Comparison of ENCODE assay signal across 22 cellular contexts in the genomic region with DNA sequence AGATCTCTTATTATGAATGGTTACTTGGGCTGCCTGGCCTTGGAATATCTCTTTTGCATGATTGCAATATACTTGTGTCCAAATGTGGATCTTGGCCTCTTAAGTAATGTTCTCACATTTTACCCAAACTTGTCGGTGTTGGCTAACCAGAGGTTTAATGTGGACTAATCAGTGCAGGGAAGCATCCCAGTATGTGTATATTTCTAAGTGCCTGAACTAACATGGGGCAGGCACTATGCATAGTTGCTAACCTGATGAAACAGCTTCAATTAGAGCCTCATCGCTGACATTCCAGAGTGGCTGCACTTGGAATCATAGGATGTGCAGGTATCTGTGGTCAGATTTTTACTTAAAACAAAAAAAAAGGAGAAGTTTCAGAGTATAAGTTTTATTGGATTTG.
DNase-seq lines count a peak whose midpoint lies in the region; ATAC-seq and TF ChIP-seq lines count a peak whose summit lies in the region.
"Had no signal": no experiment of that assay in that cellular context is flagged by ENCODE, and none has a peak within 500 bp of the region (broad histone marks: within the 10 kb centered on the region; RNA-seq: fewer than 3 reads in every experiment).

No MANE protein-coding gene starts in this region.

- peak overlapping the region; percentile 1 for H4K5ac ChIP-seq in IMR-90 (ENCODE audit: low read depth, low read length)

- H3K23ac ChIP-seq in IMR-90 (ENCODE audit: low read depth, low read length) (peak overlapping the region; percentile 97; the same call in 1 of the 2 replicates), mesenchymal stem cell (ENCODE audit: low read length in 2 of 2) (no peak overlapping the region)

- peak; percentile 15 for DNase-seq in AG20443 (ENCODE audit: low spot score)
- DNase-seq in IMR-90 = peak; percentile 48
- no peak for DNase-seq in brain microvascular endothelial cell
- no peak for DNase-seq in mesenchymal stem cell
- no peak for DNase-seq in NCI-H446 (lab: John Stamatoyannopoulos, UW)
- no peak for DNase-seq in GM10248 (ENCODE audit: extremely low spot score)
- no peak for DNase-seq in retina
- DNase-seq: activated B cell treated with CpG ODN at 0.5 μM for 24 hours; activated CD4-positive, alpha-beta T cell treated with anti-CD3 and anti-CD28 coated beads, Interleukin-2, amount 50 U/mL, for 48 hours; activated gamma-delta T cell treated with Interleukin-2 at 50 U/mL for 16 hours; AML-193; amygdala; DMS79; effector CD8-positive, alpha-beta T cell; heart right ventricle; NCI-H146; NCI-H2171 treated with DMSO at 0.1 percent for 48 hours; NCI-H69; stimulated activated CD4-positive, alpha-beta T cell treated with anti-CD3 and anti-CD28 coated beads, Interleukin-12 subunit alpha, Interleukin-12 subunit beta, amount 100 ng/mL, for 4 hours; upper lobe of right lung had no signal

- H3K79me1 ChIP-seq in IMR-90 (ENCODE audit: low read depth in 1 of 2, low read length in 2 of 2) = peaks cover 18 to 43% of the 10 kb centered on the region in 2 experiments
- H3K79me1 ChIP-seq in mesenchymal stem cell (replicated peaks; ENCODE audit: low read length, poor library complexity, severe bottlenecking) = peaks cover 3% of the 10 kb centered on the region

- peak overlapping the region; percentile 98; the same call in 1 of the 2 replicates for H3K9ac ChIP-seq in IMR-90 (ENCODE audit: low read depth, low read length)
- H3K9ac ChIP-seq in mesenchymal stem cell (ENCODE audit: low read length) = peak overlapping the region; percentile 75

- H2BK5ac ChIP-seq in IMR-90 (ENCODE audit: low read depth, low read length, poor library complexity, severe bottlenecking) = peak overlapping the region; percentile 100
- no peak overlapping the region for H2BK5ac ChIP-seq in mesenchymal stem cell (ENCODE audit: low read depth, low read length, poor library complexity, severe bottlenecking)

- H2AK9ac ChIP-seq in IMR-90 (replicated peaks; ENCODE audit: low read depth, low read length, poor library complexity) = no peak overlapping the region

- peak overlapping the region; percentile 94 for H2AK5ac ChIP-seq in IMR-90 (ENCODE audit: low read depth, low read length)
- peak overlapping the region; percentile 49 for H2AK5ac ChIP-seq in mesenchymal stem cell (ENCODE audit: low read length, severe bottlenecking)

- no peak overlapping the region for H2BK12ac ChIP-seq in mesenchymal stem cell (ENCODE audit: low read length in 2 of 2)

- dilution Hi-C loops in IMR-90 (cut with HindIII; ENCODE audit: low sequenced_read_pairs, unreplicated experiment) = no loop called here

- CTCF ChIA-PET in IMR-90 (lab: Yijun Ruan, JAX) = interaction anchor here (0.5 to 1.3 kb wide), 2 partner anchors 11 to 124 kb away, joined by 3 to 4 read pairs; no protein-coding TSS in a partner anchor
- CTCF ChIA-PET in GM10248 (lab: Yijun Ruan, JAX) = no interaction called here

- H2BK120ac ChIP-seq in IMR-90 (ENCODE audit: low read depth, low read length) (peak overlapping the region; percentile 99), mesenchymal stem cell (ENCODE audit: low read depth, low read length) (no peak overlapping the region)

- peak overlapping the region; percentile 99 for H3K14ac ChIP-seq in IMR-90 (replicated peaks; ENCODE audit: low read depth, low read length)
- H3K14ac ChIP-seq in mesenchymal stem cell (ENCODE audit: low read length in 2 of 2) = no peak overlapping the region

- TF ChIP-seq CTCF in IMR-90 (conservative IDR thresholded peaks at IDR 0.05; ENCODE audit: low read depth, low read length) (no peak), brain microvascular endothelial cell (IDR thresholded peaks at IDR 0.05; ENCODE audit: low read depth, low read length, missing control alignments) (no peak), GM10248 (IDR thresholded peaks at IDR 0.05; ENCODE audit: control extremely low read depth, extremely low read depth, low read depth, missing control alignments) (no peak)

- H4K20me1 ChIP-seq in IMR-90 (ENCODE audit: insufficient read depth, low read length) = no peaks in the 10 kb centered on the region

- peak overlapping the region; percentile 95; the same call in 1 of the 2 replicates for H3K4me2 ChIP-seq in IMR-90 (ENCODE audit: low read depth, low read length)
- H3K4me2 ChIP-seq in mesenchymal stem cell (ENCODE audit: low read length, poor library complexity, severe bottlenecking) = no peak overlapping the region

- H3K9me1 ChIP-seq in IMR-90 (ENCODE audit: insufficient read depth, low read length) = peaks cover 11% of the 10 kb centered on the region

- H3K4me3 ChIP-seq in IMR-90 (ENCODE audit: insufficient read depth, low read depth, low read length) = peak overlapping the region; percentile 1; the same call in 1 of the 2 replicates
- no peak overlapping the region for H3K4me3 ChIP-seq in brain microvascular endothelial cell (ENCODE audit: low read depth, low read length)
- peak overlapping the region in 1 of 2 experiments; percentile 46 for H3K4me3 ChIP-seq in mesenchymal stem cell (ENCODE audit: insufficient read depth in 1 of 2, low read depth in 1 of 2, low read length in 2 of 2)
- H3K4me3 ChIP-seq: heart right ventricle, upper lobe of right lung had no signal

- H3K9me3 ChIP-seq in IMR-90 (ENCODE audit: control insufficient read depth, insufficient read depth, low read length) (no peaks in the 10 kb centered on the region), mesenchymal stem cell (ENCODE audit: control insufficient read depth, low read length) (no peaks in the 10 kb centered on the region)
- H3K9me3 ChIP-seq: upper lobe of right lung had no signal

- H3K18ac ChIP-seq in IMR-90 (ENCODE audit: low read depth, low read length) (peak overlapping the region; percentile 26; the same call in 1 of the 2 replicates), mesenchymal stem cell (ENCODE audit: low read depth in 1 of 2, low read length in 2 of 2) (peak overlapping the region in 1 of 2 experiments; percentile 82)

- peaks cover 1% of the 10 kb centered on the region; the same call in 1 of the 2 replicates for H3K36me3 ChIP-seq in IMR-90 (ENCODE audit: control insufficient read depth, insufficient read depth, low read length)
- H3K36me3 ChIP-seq in brain microvascular endothelial cell (replicated peaks) = no peaks in the 10 kb centered on the region
- H3K36me3 ChIP-seq in mesenchymal stem cell (ENCODE audit: control insufficient read depth in 1 of 2, insufficient read depth in 2 of 2, low read depth in 1 of 2, low read length in 2 of 2) = no peaks in the 10 kb centered on the region
- H3K36me3 ChIP-seq: heart right ventricle, upper lobe of right lung had no signal

- BruUV-seq in IMR-90 (replicated peaks; lab: Mats Ljungman, UMichigan) = TSS peak; percentile 56

- TF ChIP-seq RAD21 in IMR-90 (IDR thresholded peaks at IDR 0.05; ENCODE audit: low read length) = no peak

- WGBS in IMR-90 (ENCODE audit: extremely low coverage in 2 of 2, insufficient read length in 1 of 2), 2 experiments = 100% methylated on average over 1 of the region's 2 CpGs; no CpG with 5 or more reads in 1 of the 2 experiments
- 100% methylated on average over 2 of the region's 2 CpGs for WGBS in mesenchymal stem cell

- ATAC-seq in IMR-90 (ENCODE audit: low read depth) = peak; percentile 17
- ATAC-seq in GM21717 (IDR thresholded peaks at IDR 0.05; ENCODE audit: unreplicated experiment) = no peak
- ATAC-seq: HepG2, upper lobe of right lung had no signal

- in situ Hi-C loops in IMR-90 (cut with MboI; ENCODE audit: low sequenced_read_pairs) (no loop called here), brain microvascular endothelial cell (cut with HindIII; ENCODE audit: low pct_ligation_motif_present, low sequenced_read_pairs) (no loop called here)

- H3K27me3 ChIP-seq in IMR-90 (ENCODE audit: control insufficient read depth, insufficient read depth, low read length) = no peaks in the 10 kb centered on the region
- H3K27me3 ChIP-seq in brain microvascular endothelial cell (replicated peaks) = no peaks in the 10 kb centered on the region
- H3K27me3 ChIP-seq in mesenchymal stem cell (ENCODE audit: control insufficient read depth in 1 of 2, insufficient read depth in 1 of 2, low read length in 2 of 2) = no peaks in the 10 kb centered on the region
- H3K27me3 ChIP-seq: heart right ventricle, upper lobe of right lung had no signal

- H3K27ac ChIP-seq in IMR-90 (ENCODE audit: insufficient read depth, low read length) (peak overlapping the region; percentile 99), brain microvascular endothelial cell (peak overlapping the region; percentile 98), mesenchymal stem cell (ENCODE audit: low read length, poor library complexity, severe bottlenecking) (no peak overlapping the region)
- H3K27ac ChIP-seq: upper lobe of right lung had no signal

- H3K4me1 ChIP-seq in IMR-90 (ENCODE audit: control insufficient read depth, insufficient read depth, low read length) (peaks cover 22% of the 10 kb centered on the region), mesenchymal stem cell (ENCODE audit: control insufficient read depth, insufficient read depth, low read depth, low read length) (peaks cover 6% of the 10 kb centered on the region)
- H3K4me1 ChIP-seq: upper lobe of right lung had no signal

- H3K4ac ChIP-seq in IMR-90 (ENCODE audit: low read depth, low read length) (peak overlapping the region; percentile 99), mesenchymal stem cell (ENCODE audit: low read depth in 1 of 2, low read length in 2 of 2) (no peak overlapping the region)

- peak overlapping the region; percentile 92 to 99 for H4K8ac ChIP-seq in IMR-90 (ENCODE audit: low read depth in 2 of 2, low read length in 2 of 2)
- no peak overlapping the region for H4K8ac ChIP-seq in mesenchymal stem cell (ENCODE audit: low read length)

- POLR2A ChIA-PET in IMR-90 (lab: Charles Lee; ENCODE audit: unreplicated experiment) (no interaction called here), GM10248 (lab: Yijun Ruan, JAX) (no interaction called here)

- H2AFZ ChIP-seq in IMR-90 (replicated peaks; ENCODE audit: low read length, poor library complexity) (no peak overlapping the region), mesenchymal stem cell (ENCODE audit: low read depth, low read length) (no peak overlapping the region)

- intact Hi-C loops in IMR-90 (cut with micrococcal nuclease) = no loop called here

- peak; percentile 26; the same call in 1 of the 2 replicates for TF ChIP-seq POLR2A in IMR-90 (IDR thresholded peaks at IDR 0.05; ENCODE audit: low read depth, low read length)

- peak overlapping the region; percentile 98 for H3K56ac ChIP-seq in IMR-90 (ENCODE audit: extremely low read depth, insufficient read depth, low read length)

- H4K91ac ChIP-seq in IMR-90 (ENCODE audit: insufficient read depth, low read depth, low read length) (peak overlapping the region; percentile 99), mesenchymal stem cell (ENCODE audit: low read length) (no peak overlapping the region)

- peak overlapping the region; percentile 99 for H2BK20ac ChIP-seq in IMR-90 (ENCODE audit: low read depth, low read length)

- H2BK15ac ChIP-seq in IMR-90 (ENCODE audit: low read depth, low read length) (peak overlapping the region; percentile 23; the same call in 2 of the 3 replicates), mesenchymal stem cell (ENCODE audit: low read depth, poor library complexity, severe bottlenecking) (no peak overlapping the region)

TF ChIP-seq in IMR-90, 13 proteins besides CTCF, POLR2A, EP300 and RAD21:
- no peak for TF ChIP-seq FOS (IDR thresholded peaks at IDR 0.05; ENCODE audit: low read depth, low read length)
- TF ChIP-seq CEBPB (IDR thresholded peaks at IDR 0.05; ENCODE audit: low read depth, low read length) = peak; percentile 17; the same call in 1 of the 2 replicates

Comparison
In these comparisons a context has a peak if more than half of its experiments do, and no peak if none do; other contexts are left out.
1. DNase-seq: peak in AG20443 (single experiment) and IMR-90 (single experiment); none in brain microvascular endothelial cell (single experiment), mesenchymal stem cell (single experiment), NCI-H446 (0 of 2), GM10248 (single experiment) and retina (single experiment).